ENCODE assay signal across 8 cellular contexts in the genomic region with DNA sequence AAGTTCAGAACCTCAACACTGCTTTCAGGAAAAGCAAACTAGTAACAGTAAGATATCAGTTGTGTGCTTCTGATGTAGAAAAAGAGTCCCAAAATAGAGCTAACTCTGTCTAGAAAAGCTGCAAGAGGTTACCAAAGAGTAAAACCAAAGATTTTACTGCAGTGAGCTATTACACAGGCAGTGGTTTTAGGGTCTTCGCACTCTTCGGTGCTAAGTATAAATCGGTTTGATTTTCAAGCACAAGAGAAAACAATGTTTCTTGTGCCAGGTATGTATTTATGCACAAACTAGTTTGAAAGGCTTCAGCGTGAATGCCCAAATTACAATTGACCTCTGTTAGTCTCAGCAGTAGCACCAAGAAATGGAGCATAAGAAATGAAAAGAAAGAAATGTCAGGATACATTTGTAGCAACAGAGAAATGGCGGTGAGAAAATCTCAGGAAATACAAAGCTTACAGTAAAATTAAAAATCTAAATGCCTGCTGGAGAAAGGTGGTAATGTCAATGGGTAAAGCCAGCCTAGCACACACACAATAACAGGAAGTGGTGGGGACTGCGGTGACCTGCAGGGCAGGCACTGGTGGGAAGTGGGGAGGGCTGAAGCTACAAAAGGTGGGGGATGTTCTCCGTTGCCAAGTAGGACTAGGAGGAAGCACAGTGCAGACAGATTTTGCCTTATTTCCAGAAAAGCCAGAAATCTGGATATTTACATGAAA. TPM values are rescaled to one million over a fixed set of nuclear protein-coding genes. Genes with fewer than 3 reads are reported as not detected.
A peak's percentile ranks its signal among the peaks of the same experiment; 100 is the strongest.
DNase-seq lines count a peak whose midpoint lies in the region; ATAC-seq and TF ChIP-seq lines count a peak whose summit lies in the region.
"Had no signal": no experiment of that assay in that cellular context is flagged by ENCODE, and none has a peak within 500 bp of the region (broad histone marks: within the 10 kb centered on the region; RNA-seq: fewer than 3 reads in every experiment).

No MANE protein-coding gene starts in this region.

- H3K27me3 ChIP-seq in left lung = no peaks in the 10 kb centered on the region
- H3K27me3 ChIP-seq: cardiac muscle cell had no signal

- peak; percentile 52 for DNase-seq in SIG-M5 (lab: John Stamatoyannopoulos, UW)
- peak; percentile 90 for DNase-seq in activated effector memory CD4-positive, alpha-beta T cell treated with anti-CD3 and anti-CD28 coated beads, Interleukin-2, amount 50 U/mL, for 16 hours
- DNase-seq in left lung = peak in 1 of 2 donors; percentile 59
- peak; percentile 55 to 81 for DNase-seq in stimulated activated effector memory CD8-positive, alpha-beta T cell treated with anti-CD3 and anti-CD28 coated beads, Interleukin-12 subunit alpha, Interleukin-12 subunit beta, amount 100 ng/mL, for 72 hours (ENCODE audit: low spot score in 2 of 2)
- DNase-seq in NCI-H2171 (lab: John Stamatoyannopoulos, UW) = no peak

- H3K9me3 Mint-ChIP-seq in stimulated activated effector memory CD8-positive, alpha-beta T cell treated with anti-CD3 and anti-CD28 coated beads, Interleukin-12 subunit alpha, Interleukin-12 subunit beta, amount 100 ng/mL, for 72 hours = peaks cover 5% of the 10 kb centered on the region

- H3K36me3 Mint-ChIP-seq in stimulated activated effector memory CD8-positive, alpha-beta T cell treated with anti-CD3 and anti-CD28 coated beads, Interleukin-12 subunit alpha, Interleukin-12 subunit beta, amount 100 ng/mL, for 72 hours = peaks cover 8% of the 10 kb centered on the region

- H3K36me3 ChIP-seq in left lung = no peaks in the 10 kb centered on the region
- H3K36me3 ChIP-seq: cardiac muscle cell had no signal

- peaks cover 62% of the 10 kb centered on the region for H3K4me1 Mint-ChIP-seq in stimulated activated effector memory CD8-positive, alpha-beta T cell treated with anti-CD3 and anti-CD28 coated beads, Interleukin-12 subunit alpha, Interleukin-12 subunit beta, amount 100 ng/mL, for 72 hours

- no peaks in the 10 kb centered on the region for H3K9me3 ChIP-seq in left lung

- intact Hi-C loops in left lung (cut with DNase I) = no loop called here

- TF ChIP-seq CTCF in left lung (IDR thresholded peaks at IDR 0.05) = no peak

- peak overlapping the region; percentile 41 for H3K4me3 Mint-ChIP-seq in stimulated activated effector memory CD8-positive, alpha-beta T cell treated with anti-CD3 and anti-CD28 coated beads, Interleukin-12 subunit alpha, Interleukin-12 subunit beta, amount 100 ng/mL, for 72 hours

- no peak overlapping the region for H3K4me3 ChIP-seq in left lung
- H3K4me3 ChIP-seq: cardiac muscle cell had no signal

- H3K27ac Mint-ChIP-seq in stimulated activated effector memory CD8-positive, alpha-beta T cell treated with anti-CD3 and anti-CD28 coated beads, Interleukin-12 subunit alpha, Interleukin-12 subunit beta, amount 100 ng/mL, for 72 hours = peak overlapping the region; percentile 50

- H3K27ac ChIP-seq in left lung = no peak overlapping the region
- H3K27ac ChIP-seq: cardiac muscle cell had no signal

- ATAC-seq in GM19324 (IDR thresholded peaks at IDR 0.05; ENCODE audit: low FRiP score, unreplicated experiment) (peak; percentile 93), HG03066 (IDR thresholded peaks at IDR 0.05; ENCODE audit: low read depth, unreplicated experiment) (peak; percentile 95), left lung (peak; percentile 58)
- ATAC-seq in stimulated activated effector memory CD8-positive, alpha-beta T cell treated with anti-CD3 and anti-CD28 coated beads, Interleukin-12 subunit alpha, Interleukin-12 subunit beta, amount 100 ng/mL, for 72 hours = peak; percentile 99

- H3K4me1 ChIP-seq in left lung = peaks cover 0 to 20% of the 10 kb centered on the region in 2 donors

RNA-seq across cellular contexts. Expression of a gene that starts 18.0 kb away (rescaled TPM):
- total RNA-seq in left lung = 10 to 100 TPM; 17.4 to 22.8 TPM
